ENCODE assay signal across 2 cellular contexts in the genomic region with DNA sequence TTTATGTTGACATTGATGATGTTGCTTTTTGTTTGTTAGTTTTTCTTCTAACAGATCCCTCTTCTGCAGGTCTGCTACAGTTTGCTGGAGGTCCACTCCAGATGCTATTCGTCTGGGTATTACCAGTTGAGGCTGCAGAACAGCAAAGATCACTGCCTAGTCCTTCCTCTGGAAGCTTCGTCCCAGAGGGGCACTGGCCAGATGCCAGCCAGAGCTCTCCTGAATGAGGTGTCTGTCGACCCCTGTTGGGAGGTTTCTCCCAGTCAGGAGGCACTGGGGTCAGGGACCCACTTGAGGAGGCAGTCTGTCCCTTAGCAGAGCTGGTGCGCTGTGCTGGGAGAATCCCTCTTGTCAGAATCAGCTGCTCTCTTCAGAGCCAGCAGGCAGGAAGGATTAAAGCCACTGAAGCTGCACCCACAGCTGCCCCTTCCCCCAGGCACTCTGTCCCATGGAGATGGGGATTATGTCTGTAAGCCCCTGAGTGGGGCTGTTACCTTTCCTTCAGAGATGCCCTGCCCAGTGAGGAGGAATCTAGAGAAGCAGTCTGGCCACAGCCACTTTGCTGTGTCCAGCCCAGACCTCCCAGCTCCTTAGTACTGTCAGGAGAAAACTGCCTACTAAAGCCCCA. TPM values are rescaled to one million over a fixed set of nuclear protein-coding genes. Genes with fewer than 3 reads are reported as not detected.
"Had no signal": no experiment of that assay in that cellular context is flagged by ENCODE, and none has a peak within 500 bp of the region (broad histone marks: within the 10 kb centered on the region; RNA-seq: fewer than 3 reads in every experiment).

No MANE protein-coding gene starts in this region.

RNA-seq across cellular contexts. Expression of a gene that starts 49.3 kb away (rescaled TPM):
- total RNA-seq: PC-3, SK-MEL-5 had no signal
